Comparison of ENCODE assay signal across 19 cellular contexts in genomic region chr6:72784581-72784980, GRCh38.
DNase-seq lines count a peak whose midpoint lies in the region; ATAC-seq, FAIRE-seq and TF ChIP-seq lines count a peak whose summit lies in the region.
"Had no signal": no experiment of that assay in that cellular context is flagged by ENCODE, and none has a peak within 500 bp of the region (broad histone marks: within the 10 kb centered on the region; RNA-seq: fewer than 3 reads in every experiment).

No MANE protein-coding gene starts in this region.

- no peak for TF ChIP-seq CTCF in fibroblast of the aortic adventitia (IDR thresholded peaks at IDR 0.05; ENCODE audit: insufficient read depth, low read length)

- H3K9me3 Mint-ChIP-seq in activated CD4-positive, alpha-beta T cell treated with anti-CD3 and anti-CD28 coated beads, Interleukin-2, amount 10 ng/mL, durations not matched to agents 24 days and 14 days: no peaks in the 10 kb centered on the region
- no peaks in the 10 kb centered on the region for H3K9me3 Mint-ChIP-seq in activated naive CD4-positive, alpha-beta T cell treated with anti-CD3 and anti-CD28 coated beads for 36 hours
- H3K9me3 Mint-ChIP-seq: activated naive CD4-positive, alpha-beta T cell treated with anti-CD3 and anti-CD28 coated beads, Interleukin-2, amount 50 U/mL, for 24 hours had no signal

- intact Hi-C loops in activated CD4-positive, alpha-beta T cell treated with anti-CD3 and anti-CD28 coated beads, Interleukin-2, amount 10 ng/mL, durations not matched to agents 24 days and 14 days (cut with micrococcal nuclease): no loop called here
- intact Hi-C loops in activated naive CD4-positive, alpha-beta T cell treated with anti-CD3 and anti-CD28 coated beads for 36 hours (cut with micrococcal nuclease): no loop called here

- FAIRE-seq in urothelium cell line (lab: Jason Lieb, UNC): no peak
- FAIRE-seq: A204.1 had no signal

- no peaks in the 10 kb centered on the region for H3K27me3 ChIP-seq in SJSA1 (replicated peaks)
- H3K27me3 ChIP-seq: colonic mucosa had no signal

- H3K36me3 Mint-ChIP-seq in activated CD4-positive, alpha-beta T cell treated with anti-CD3 and anti-CD28 coated beads, Interleukin-2, amount 10 ng/mL, durations not matched to agents 24 days and 14 days (ENCODE audit: low read depth): no peaks in the 10 kb centered on the region
- H3K36me3 Mint-ChIP-seq in activated naive CD4-positive, alpha-beta T cell treated with anti-CD3 and anti-CD28 coated beads for 36 hours (ENCODE audit: low read depth): peaks cover 4% of the 10 kb centered on the region

- no peak overlapping the region for H3K4me3 Mint-ChIP-seq in activated CD4-positive, alpha-beta T cell treated with anti-CD3 and anti-CD28 coated beads, Interleukin-2, amount 10 ng/mL, durations not matched to agents 24 days and 14 days
- no peak overlapping the region for H3K4me3 Mint-ChIP-seq in activated naive CD4-positive, alpha-beta T cell treated with anti-CD3 and anti-CD28 coated beads for 36 hours
- H3K4me3 Mint-ChIP-seq: activated CD4-positive, alpha-beta T cell treated with anti-CD3 and anti-CD28 coated beads for 36 hours; activated naive CD4-positive, alpha-beta T cell treated with anti-CD3 and anti-CD28 coated beads, Interleukin-2, amount 50 U/mL, for 24 hours; naive thymus-derived CD4-positive, alpha-beta T cell; T-helper 17 cell had no signal

- DNase-seq in activated CD4-positive, alpha-beta T cell treated with anti-CD3 and anti-CD28 coated beads, Interleukin-2, amount 10 ng/mL, durations not matched to agents 24 days and 14 days: peak; percentile 15
- no peak for DNase-seq in activated CD4-positive, alpha-beta T cell treated with anti-CD3 and anti-CD28 coated beads, Interleukin-2, amount 50 U/mL, for 48 hours
- peak in 1 of 2 experiments; percentile 27 for DNase-seq in SJSA1 (ENCODE audit: low read depth in 1 of 2, low spot score in 2 of 2)
- peak; percentile 72 for DNase-seq in fibroblast of the aortic adventitia (ENCODE audit: low read depth)
- DNase-seq in urothelium cell line (ENCODE audit: low spot score): peak; percentile 25
- DNase-seq in activated naive CD4-positive, alpha-beta T cell treated with anti-CD3 and anti-CD28 coated beads for 36 hours: no peak
- no peak for DNase-seq in hippocampal formation (lab: John Stamatoyannopoulos, UW)
- DNase-seq: activated CD4-positive, alpha-beta T cell treated with anti-CD3 and anti-CD28 coated beads for 36 hours; Caco-2; colonic mucosa; left ventricle myocardium inferior; naive thymus-derived CD4-positive, alpha-beta T cell; NCI-H2029 treated with DMSO at 0.1 percent for 48 hours; NCI-H526 treated with DMSO at 0.1 percent for 48 hours; T-helper 17 cell had no signal

- no peaks in the 10 kb centered on the region; the same call in 1 of the 2 replicates for H3K9me3 ChIP-seq in SJSA1 (replicated peaks)
- H3K9me3 ChIP-seq: Caco-2, colonic mucosa, left ventricle myocardium inferior, prostate gland had no signal

- H3K27ac Mint-ChIP-seq in activated CD4-positive, alpha-beta T cell treated with anti-CD3 and anti-CD28 coated beads, Interleukin-2, amount 10 ng/mL, durations not matched to agents 24 days and 14 days: no peak overlapping the region
- H3K27ac Mint-ChIP-seq in activated naive CD4-positive, alpha-beta T cell treated with anti-CD3 and anti-CD28 coated beads for 36 hours: no peak overlapping the region
- H3K27ac Mint-ChIP-seq: activated CD4-positive, alpha-beta T cell treated with anti-CD3 and anti-CD28 coated beads for 36 hours; activated naive CD4-positive, alpha-beta T cell treated with anti-CD3 and anti-CD28 coated beads, Interleukin-2, amount 50 U/mL, for 24 hours; naive thymus-derived CD4-positive, alpha-beta T cell; T-helper 17 cell had no signal

- peaks cover 24% of the 10 kb centered on the region for H3K4me1 ChIP-seq in SJSA1 (replicated peaks)
- H3K4me1 ChIP-seq: Caco-2, colonic mucosa, left ventricle myocardium inferior, prostate gland had no signal

- no peaks in the 10 kb centered on the region for H3K4me1 Mint-ChIP-seq in activated CD4-positive, alpha-beta T cell treated with anti-CD3 and anti-CD28 coated beads, Interleukin-2, amount 10 ng/mL, durations not matched to agents 24 days and 14 days
- H3K4me1 Mint-ChIP-seq in activated naive CD4-positive, alpha-beta T cell treated with anti-CD3 and anti-CD28 coated beads for 36 hours (ENCODE audit: low read depth): peaks cover 8% of the 10 kb centered on the region
- H3K4me1 Mint-ChIP-seq: activated CD4-positive, alpha-beta T cell treated with anti-CD3 and anti-CD28 coated beads for 36 hours; naive thymus-derived CD4-positive, alpha-beta T cell; T-helper 17 cell had no signal

- H3K4me3 ChIP-seq in SJSA1 (no peak overlapping the region), fibroblast of the aortic adventitia (ENCODE audit: low read depth, low read length) (no peak overlapping the region)
- H3K4me3 ChIP-seq: colonic mucosa, left ventricle myocardium inferior, prostate gland had no signal

- no peaks in the 10 kb centered on the region for H3K36me3 ChIP-seq in SJSA1
- H3K36me3 ChIP-seq: colonic mucosa, left ventricle myocardium inferior, prostate gland had no signal

- 0 out of 2 replicates have a peak overlapping the region, but pooled peaks have one; percentile 8 for H3K27ac ChIP-seq in SJSA1
- H3K27ac ChIP-seq: colonic mucosa, left ventricle myocardium inferior had no signal

- ATAC-seq in GM21786 (IDR thresholded peaks at IDR 0.05; ENCODE audit: unreplicated experiment): no peak
- ATAC-seq: activated CD4-positive, alpha-beta T cell treated with anti-CD3 and anti-CD28 coated beads for 36 hours; naive thymus-derived CD4-positive, alpha-beta T cell; T-helper 17 cell had no signal

- no peaks in the 10 kb centered on the region for H3K27me3 Mint-ChIP-seq in activated CD4-positive, alpha-beta T cell treated with anti-CD3 and anti-CD28 coated beads, Interleukin-2, amount 10 ng/mL, durations not matched to agents 24 days and 14 days
- no peaks in the 10 kb centered on the region for H3K27me3 Mint-ChIP-seq in activated naive CD4-positive, alpha-beta T cell treated with anti-CD3 and anti-CD28 coated beads for 36 hours (ENCODE audit: low read depth)
- H3K27me3 Mint-ChIP-seq: activated CD4-positive, alpha-beta T cell treated with anti-CD3 and anti-CD28 coated beads for 36 hours; activated naive CD4-positive, alpha-beta T cell treated with anti-CD3 and anti-CD28 coated beads, Interleukin-2, amount 50 U/mL, for 24 hours; naive thymus-derived CD4-positive, alpha-beta T cell; T-helper 17 cell had no signal

- CTCF ChIA-PET in activated naive CD4-positive, alpha-beta T cell treated with anti-CD3 and anti-CD28 coated beads for 36 hours (lab: Charles Lee): no interaction called here

Comparison
In these comparisons a context has a peak if more than half of its experiments do, and no peak if none do; other contexts are left out.
1. DNase-seq: peak in activated CD4-positive, alpha-beta T cell treated with anti-CD3 and anti-CD28 coated beads, Interleukin-2, amount 10 ng/mL, durations not matched to agents 24 days and 14 days (single experiment), fibroblast of the aortic adventitia (single experiment) and urothelium cell line (single experiment); none in activated CD4-positive, alpha-beta T cell treated with anti-CD3 and anti-CD28 coated beads, Interleukin-2, amount 50 U/mL, for 48 hours (0 of 2), activated naive CD4-positive, alpha-beta T cell treated with anti-CD3 and anti-CD28 coated beads for 36 hours (single experiment) and hippocampal formation (0 of 2).